ENCODE assay signal across 11 cellular contexts in the genomic region with DNA sequence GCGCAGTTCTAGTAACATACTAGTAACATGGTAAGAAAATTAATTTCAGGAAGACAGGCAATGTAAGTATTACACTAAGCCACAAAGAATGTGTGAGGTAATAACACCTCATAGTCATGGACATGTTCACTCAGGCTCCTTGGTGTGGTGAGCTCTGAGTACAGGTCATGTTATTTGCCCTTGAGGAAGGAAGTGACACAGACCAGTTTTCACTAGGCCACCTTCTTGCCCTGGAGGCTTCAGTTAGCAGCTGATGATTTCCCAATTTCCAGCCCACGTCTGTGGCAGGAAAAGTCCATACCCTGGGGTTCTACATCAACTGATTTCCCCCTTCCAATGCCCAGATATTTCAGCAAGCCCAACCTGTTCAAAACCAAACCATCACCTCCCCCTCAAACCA. TPM values are rescaled to one million over a fixed set of nuclear protein-coding genes. Genes with fewer than 3 reads are reported as not detected.
DNase-seq lines count a peak whose midpoint lies in the region; ATAC-seq and TF ChIP-seq lines count a peak whose summit lies in the region.
"Had no signal": no experiment of that assay in that cellular context is flagged by ENCODE, and none has a peak within 500 bp of the region (broad histone marks: within the 10 kb centered on the region; RNA-seq: fewer than 3 reads in every experiment).

No MANE protein-coding gene starts in this region.

- no peaks in the 10 kb centered on the region for H3K27me3 Mint-ChIP-seq in activated CD4-positive, alpha-beta T cell treated with anti-CD3 and anti-CD28 coated beads for 36 hours
- H3K27me3 Mint-ChIP-seq: memory B cell had no signal

- no peaks in the 10 kb centered on the region for H3K9me3 Mint-ChIP-seq in activated CD4-positive, alpha-beta T cell treated with anti-CD3 and anti-CD28 coated beads for 36 hours (ENCODE audit: low read depth)
- H3K9me3 Mint-ChIP-seq: memory B cell had no signal

- H3K27ac Mint-ChIP-seq in activated CD4-positive, alpha-beta T cell treated with anti-CD3 and anti-CD28 coated beads for 36 hours, result no peak overlapping the region
- H3K27ac Mint-ChIP-seq: memory B cell had no signal

- peak overlapping the region; percentile 54 to 77 (median 68) for H3K27ac ChIP-seq in upper lobe of left lung

- no peak overlapping the region for H3K4me3 Mint-ChIP-seq in activated CD4-positive, alpha-beta T cell treated with anti-CD3 and anti-CD28 coated beads for 36 hours
- H3K4me3 Mint-ChIP-seq: memory B cell had no signal

- H3K27me3 ChIP-seq in upper lobe of left lung, result no peaks in the 10 kb centered on the region

- DNase-seq in activated CD4-positive, alpha-beta T cell treated with anti-CD3 and anti-CD28 coated beads for 36 hours, result no peak
- DNase-seq in activated CD4-positive, alpha-beta T cell treated with anti-CD3 and anti-CD28 coated beads, Interleukin-2, amount 50 U/mL, for 1 hour, result no peak
- DNase-seq in T1000 (lab: John Stamatoyannopoulos, UW) (peak; percentile 14), iris pigment epithelial cell (ENCODE audit: low read depth) (peak; percentile 87), upper lobe of left lung (peak in 1 of 2 donors; percentile 61), COR-L47 (lab: John Stamatoyannopoulos, UW) (no peak)
- no peak for DNase-seq in central memory CD4-positive, alpha-beta T cell

- H3K36me3 ChIP-seq in upper lobe of left lung, result no peaks in the 10 kb centered on the region

- peak; percentile 58 for ATAC-seq in activated CD4-positive, alpha-beta T cell treated with anti-CD3 and anti-CD28 coated beads for 36 hours
- ATAC-seq in upper lobe of left lung (ENCODE audit: low FRiP score in 2 of 2) (peak; percentile 68 to 71), GM19395 (IDR thresholded peaks at IDR 0.05; ENCODE audit: unreplicated experiment) (no peak)

- POLR2A ChIA-PET in activated CD4-positive, alpha-beta T cell treated with anti-CD3 and anti-CD28 coated beads for 36 hours (lab: Charles Lee), result interaction anchor here (0.5 to 0.6 kb wide), 2 partner anchors 119 to 203 kb away, joined by 3 read pairs; no protein-coding TSS in a partner anchor

- H3K4me1 Mint-ChIP-seq in activated CD4-positive, alpha-beta T cell treated with anti-CD3 and anti-CD28 coated beads for 36 hours, result peaks cover 3% of the 10 kb centered on the region

- peak in 1 of 4 donors; percentile 27 for TF ChIP-seq EP300 in upper lobe of left lung (IDR thresholded peaks at IDR 0.05)

- H3K36me3 Mint-ChIP-seq in activated CD4-positive, alpha-beta T cell treated with anti-CD3 and anti-CD28 coated beads for 36 hours (ENCODE audit: low read depth), result no peaks in the 10 kb centered on the region
- H3K36me3 Mint-ChIP-seq: memory B cell had no signal

- no peak for TF ChIP-seq CTCF in upper lobe of left lung (IDR thresholded peaks at IDR 0.05)

- no peak for TF ChIP-seq POLR2A in upper lobe of left lung (IDR thresholded peaks at IDR 0.05)

- H3K4me3 ChIP-seq in upper lobe of left lung, result no peak overlapping the region

- peaks cover 4 to 10% (median 7%) of the 10 kb centered on the region in 4 donors for H3K4me1 ChIP-seq in upper lobe of left lung

- no peaks in the 10 kb centered on the region for H3K9me3 ChIP-seq in upper lobe of left lung

- intact Hi-C loops in activated CD4-positive, alpha-beta T cell treated with anti-CD3 and anti-CD28 coated beads for 36 hours (cut with DNase I, micrococcal nuclease), result loop anchor here (10.0 kb wide), 2 partner anchors 1706 to 1916 kb away; no protein-coding TSS in a partner anchor

- 57 to 61% methylated on average over 2 of the region's 2 CpGs for WGBS in upper lobe of left lung, 2 donors

- CTCF ChIA-PET in activated CD4-positive, alpha-beta T cell treated with anti-CD3 and anti-CD28 coated beads for 36 hours (lab: Charles Lee), result interaction anchor here (0.7 to 3.4 kb wide), 14 partner anchors 13 to 263 kb away, joined by 3 to 28 read pairs (median 8); a partner anchor contains a TSS

RNA-seq across cellular contexts. Expression of a gene that starts 6.7 kb away (rescaled TPM):
- 10 to 100 TPM; 30.2 to 37.2 TPM for total RNA-seq in activated CD4-positive, alpha-beta T cell treated with anti-CD3 and anti-CD28 coated beads for 36 hours
- 10 to 100 TPM in 5 of 6 donors, under 1 TPM in 1; 0.89 to 15.0 (median 12.0) TPM for total RNA-seq in upper lobe of left lung

RNA-seq across cellular contexts. Expression of a gene that starts 6.7 kb away (rescaled TPM):
- under 1 TPM in 1 of 2 experiments, not detected in 1; 0.14 TPM for total RNA-seq in activated CD4-positive, alpha-beta T cell treated with anti-CD3 and anti-CD28 coated beads for 36 hours
- under 1 TPM in 1 of 6 donors, not detected in 5; 0.11 TPM for total RNA-seq in upper lobe of left lung
- total RNA-seq: activated CD8-positive, alpha-beta memory T cell treated with anti-CD3 and anti-CD28 coated beads for 36 hours; urinary bladder had no signal

Comparison
In these comparisons a context has a peak if more than half of its experiments do, and no peak if none do; other contexts are left out.
1. DNase-seq: peak in T1000 (single experiment) and iris pigment epithelial cell (single experiment); none in activated CD4-positive, alpha-beta T cell treated with anti-CD3 and anti-CD28 coated beads for 36 hours (single experiment), activated CD4-positive, alpha-beta T cell treated with anti-CD3 and anti-CD28 coated beads, Interleukin-2, amount 50 U/mL, for 1 hour (single experiment), COR-L47 (single experiment) and central memory CD4-positive, alpha-beta T cell (single experiment).